In genomic region chr6:163356324-163356723, GRCh38 we compare ENCODE assay signal across 1 cellular context.
TF ChIP-seq lines count a peak whose summit lies in the region.

No MANE protein-coding gene starts in this region.

TF ChIP-seq in H1, 55 proteins besides CTCF, POLR2A, EP300 and RAD21 (continued from another document):
- TF ChIP-seq CHD7 (IDR thresholded peaks at IDR 0.05; ENCODE audit: insufficient replicate concordance, low read length) (no peak), SUZ12 (IDR thresholded peaks at IDR 0.05; ENCODE audit: low read length) (no peak), GTF2F1 (IDR thresholded peaks at IDR 0.05; ENCODE audit: borderline replicate concordance, low read depth, low read length) (no peak), JUND (IDR thresholded peaks at IDR 0.05; ENCODE audit: low read length) (no peak), EGR1 (IDR thresholded peaks at IDR 0.05; ENCODE audit: borderline replicate concordance, low read depth, low read length) (no peak)
TF ChIP-seq in H1: peak in this region for 0.
